Comparison of ENCODE assay signal across 18 cellular contexts in genomic region chr19:46205183-46205984, GRCh38. TPM values are rescaled to one million over a fixed set of nuclear protein-coding genes. Genes with fewer than 3 reads are reported as not detected.
"Had no signal": no experiment of that assay in that cellular context is flagged by ENCODE, and none has a peak within 500 bp of the region (broad histone marks: within the 10 kb centered on the region; RNA-seq: fewer than 3 reads in every experiment).

No MANE protein-coding gene starts in this region.

- H3K27me3 ChIP-seq: dorsolateral prefrontal cortex, upper lobe of right lung had no signal

- H3K27ac ChIP-seq: dorsolateral prefrontal cortex, heart right ventricle, psoas muscle, upper lobe of right lung had no signal

- H3K9me3 ChIP-seq: gastrocnemius medialis, heart right ventricle, mucosa of descending colon, psoas muscle, upper lobe of right lung had no signal

- H3K4me1 ChIP-seq: upper lobe of right lung had no signal

- H3K4me3 ChIP-seq: dorsolateral prefrontal cortex, gastrocnemius medialis, heart right ventricle, mucosa of descending colon, psoas muscle, upper lobe of right lung had no signal

- H3K36me3 ChIP-seq: gastrocnemius medialis, heart right ventricle, upper lobe of right lung had no signal

- DNase-seq: activated CD4-positive, CD25-positive, alpha-beta regulatory T cell; activated gamma-delta T cell; activated T-cell treated with anti-CD3 and anti-CD28 coated beads, Interleukin-2, amount 50 U/mL, for 24 hours; dorsolateral prefrontal cortex; mucosa of descending colon; stimulated activated CD4-positive, alpha-beta T cell treated with anti-CD3 and anti-CD28 coated beads, Interleukin-2, amount 100 ng/mL, for 24 hours; stimulated activated naive B cell treated with anti-CD40 and anti-IgM and Interleukin-4, amounts not matched to agents 10 μg/mL and 1 μg/mL and 100 μg/mL, for 72 hours; substantia nigra; upper lobe of right lung had no signal

- ATAC-seq: left lobe of liver; mucosa of descending colon; natural killer cell treated with Interleukin-12 subunit alpha and Interleukin-12 subunit beta and Interleukin-15 and Interleukin-18, amount 100 ng/mL, for 72 hours; sciatic nerve; stimulated activated naive B cell treated with anti-CD40 and anti-IgM and Interleukin-4, amounts not matched to agents 10 μg/mL and 1 μg/mL and 100 μg/mL, for 72 hours; upper lobe of right lung had no signal

RNA-seq across cellular contexts. Expression of gene IGFL1, which starts 24.2 kb away (rescaled TPM):
- total RNA-seq: fibroblast of lung; gastrocnemius medialis; heart right ventricle; left lobe of liver; mucosa of descending colon; natural killer cell treated with Interleukin-12 subunit alpha and Interleukin-12 subunit beta and Interleukin-15 and Interleukin-18, amount 100 ng/mL, for 72 hours; omental fat pad; psoas muscle; sciatic nerve; T-helper 2 cell treated with Interferon-gamma antibody and Interleukin-4, amounts not matched to agents 100 ng/mL and 5 ng/mL, for 36 hours; upper lobe of right lung had no signal
- polyA plus RNA-seq: fibroblast of lung, heart right ventricle, psoas muscle had no signal

RNA-seq across cellular contexts. Expression of gene IGFL2, which starts 57.3 kb away (rescaled TPM):
- total RNA-seq: fibroblast of lung; gastrocnemius medialis; left lobe of liver; natural killer cell treated with Interleukin-12 subunit alpha and Interleukin-12 subunit beta and Interleukin-15 and Interleukin-18, amount 100 ng/mL, for 72 hours; psoas muscle; upper lobe of right lung had no signal
- polyA plus RNA-seq: fibroblast of lung, heart right ventricle, psoas muscle had no signal
